ENCODE assay signal across 8 cellular contexts in the genomic region with DNA sequence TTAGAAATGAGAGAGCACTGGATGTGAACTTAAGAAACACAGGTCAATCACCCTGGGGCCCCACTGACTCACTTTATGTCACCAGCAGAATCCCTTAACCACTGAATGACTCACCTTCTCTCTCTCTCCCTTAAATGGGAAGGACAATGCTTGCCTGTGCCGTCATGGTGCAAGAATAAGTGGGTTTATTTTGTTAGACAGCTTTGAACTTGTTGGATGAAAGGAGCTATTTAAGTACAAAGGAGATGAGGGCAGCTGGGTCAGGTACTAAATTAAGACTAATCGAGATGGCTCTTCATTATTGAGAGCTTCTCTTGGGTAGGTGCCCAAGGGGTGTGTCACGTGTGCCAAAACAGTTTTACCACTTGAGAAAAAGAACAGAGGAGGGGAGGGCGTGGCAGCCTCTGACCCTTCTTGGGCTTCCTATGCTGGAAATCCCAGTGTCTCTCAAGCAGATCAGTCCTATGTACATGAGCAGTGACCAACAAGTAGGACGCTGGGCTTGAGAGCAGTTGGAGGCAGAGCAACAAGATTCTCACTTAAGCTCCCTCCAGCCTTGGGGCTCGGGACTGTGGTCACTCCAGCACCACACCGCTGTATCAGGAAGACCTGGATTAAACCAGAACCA. TPM values are rescaled to one million over a fixed set of nuclear protein-coding genes. Genes with fewer than 3 reads are reported as not detected.
A peak's percentile ranks its signal among the peaks of the same experiment; 100 is the strongest.
DNase-seq lines count a peak whose midpoint lies in the region; ATAC-seq and FAIRE-seq lines count a peak whose summit lies in the region.

No MANE protein-coding gene starts in this region.

- no peaks in the 10 kb centered on the region for H3K27me3 ChIP-seq in trophoblast cell (ENCODE audit: insufficient read depth, low read length)
- H3K27me3 ChIP-seq in small intestine (ENCODE audit: control insufficient read depth in 2 of 2, insufficient read depth in 2 of 2, low read length in 2 of 2): peaks cover 0 to 3% of the 10 kb centered on the region in 2 donors

- peak overlapping the region; percentile 6 for H2BK12ac ChIP-seq in trophoblast cell (ENCODE audit: low read length)

- no peak overlapping the region for H2AFZ ChIP-seq in trophoblast cell (ENCODE audit: insufficient read depth, low read length, poor library complexity)

- no peak overlapping the region for H4K12ac ChIP-seq in trophoblast cell (ENCODE audit: low read depth, low read length)

- DNase-seq in GM04503 (ENCODE audit: low read depth) (peak; percentile 89), OCI-M1 (lab: John Stamatoyannopoulos, UW) (peak; percentile 13), amniotic epithelial cell (ENCODE audit: low read depth) (peak; percentile 95), trophoblast cell (peak; percentile 72 to 80), small intestine (no peak), NCI-H345 (lab: John Stamatoyannopoulos, UW) (no peak), globus pallidus (ENCODE audit: low spot score) (no peak)

- H3K4me3 ChIP-seq in trophoblast cell (ENCODE audit: low read depth, low read length): no peak overlapping the region
- no peak overlapping the region for H3K4me3 ChIP-seq in small intestine (ENCODE audit: low read depth in 1 of 2, low read length in 2 of 2)

- no peak overlapping the region for H2AK5ac ChIP-seq in trophoblast cell (ENCODE audit: low read length)

- no peak for FAIRE-seq in small intestine (lab: Jason Lieb, UNC)

- no peak overlapping the region for H2BK120ac ChIP-seq in trophoblast cell (ENCODE audit: insufficient read depth, low read length, poor library complexity)

- H3K79me1 ChIP-seq in trophoblast cell (ENCODE audit: low read length): no peaks in the 10 kb centered on the region

- H3K79me2 ChIP-seq in trophoblast cell (ENCODE audit: control insufficient read depth, insufficient read depth, low read length, poor library complexity): no peaks in the 10 kb centered on the region

- ATAC-seq in GM18909 (IDR thresholded peaks at IDR 0.05; ENCODE audit: poor library complexity, unreplicated experiment): no peak

- H3K9me3 ChIP-seq in trophoblast cell (ENCODE audit: insufficient read depth, low read depth, low read length) (no peaks in the 10 kb centered on the region), small intestine (ENCODE audit: control insufficient read depth, low read depth) (no peaks in the 10 kb centered on the region)

- H3K4ac ChIP-seq in trophoblast cell (ENCODE audit: low read depth, low read length): no peak overlapping the region

- WGBS in trophoblast cell (ENCODE audit: extremely low coverage, insufficient coverage, insufficient read length): no CpG with 5 or more reads among the region's 7 CpGs
- 50 to 64% (median 52%) methylated on average over 7 of the region's 7 CpGs for WGBS in small intestine, 3 donors

- H3K18ac ChIP-seq in trophoblast cell (ENCODE audit: low read length): no peak overlapping the region

- no peak overlapping the region for H2BK5ac ChIP-seq in trophoblast cell (ENCODE audit: low read depth, low read length, poor library complexity)

- no peak overlapping the region for H4K91ac ChIP-seq in trophoblast cell (ENCODE audit: low read depth, low read length)

- H3K9ac ChIP-seq in trophoblast cell (ENCODE audit: low read length): no peak overlapping the region

- no peak overlapping the region for H3K4me2 ChIP-seq in trophoblast cell (ENCODE audit: low read length)

- H4K8ac ChIP-seq in trophoblast cell (ENCODE audit: low read depth, low read length): no peak overlapping the region

- no peak overlapping the region for H3K14ac ChIP-seq in trophoblast cell (ENCODE audit: low read length)

- no peaks in the 10 kb centered on the region for H3K36me3 ChIP-seq in trophoblast cell (ENCODE audit: control insufficient read depth in 1 of 2, insufficient read depth in 2 of 2, low read length in 2 of 2)
- H3K36me3 ChIP-seq in small intestine (ENCODE audit: control insufficient read depth in 2 of 2, insufficient read depth in 2 of 2, low read length in 2 of 2): no peaks in the 10 kb centered on the region

- H3K27ac ChIP-seq in trophoblast cell (ENCODE audit: low read depth, low read length) (no peak overlapping the region), small intestine (ENCODE audit: low read depth in 1 of 2, low read length in 1 of 2) (no peak overlapping the region)

- peaks cover 0 to 6% of the 10 kb centered on the region in 2 experiments for H3K4me1 ChIP-seq in trophoblast cell (ENCODE audit: control insufficient read depth in 1 of 2, insufficient read depth in 2 of 2, low read length in 2 of 2)
- no peaks in the 10 kb centered on the region for H3K4me1 ChIP-seq in small intestine (ENCODE audit: control insufficient read depth in 2 of 2, insufficient read depth in 1 of 2, low read depth in 1 of 2, low read length in 1 of 2)

- no peak overlapping the region for H3K23ac ChIP-seq in trophoblast cell (ENCODE audit: low read length)

RNA-seq across cellular contexts. Expression of a gene that starts 6.7 kb away (rescaled TPM):
- not detected in 2 replicates for polyA plus RNA-seq in trophoblast cell (2013)
- not detected for polyA plus RNA-seq in small intestine

RNA-seq across cellular contexts. Expression of a gene that starts 20.2 kb away (rescaled TPM):
- 0.03 and 0.07 TPM in 2 replicates for polyA plus RNA-seq in trophoblast cell (2013)
- polyA plus RNA-seq in small intestine: not detected

RNA-seq across cellular contexts. Expression of a gene that starts 22.0 kb away (rescaled TPM):
- not detected in 2 replicates for polyA plus RNA-seq in trophoblast cell (2013)
- not detected for polyA plus RNA-seq in small intestine

RNA-seq across cellular contexts. Expression of a gene that starts 34.5 kb away (rescaled TPM):
- 0.03 and 0.04 TPM in 2 replicates for polyA plus RNA-seq in trophoblast cell (2013)
- not detected for polyA plus RNA-seq in small intestine

RNA-seq across cellular contexts. Expression of a gene that starts 36.6 kb away (rescaled TPM):
- polyA plus RNA-seq in trophoblast cell (2013): not detected in 2 replicates
- polyA plus RNA-seq in small intestine: not detected

Comparison
In these comparisons a context has a peak if more than half of its experiments do, and no peak if none do; other contexts are left out.
1. DNase-seq: peak in GM04503 (single experiment), OCI-M1 (single experiment), amniotic epithelial cell (single experiment) and trophoblast cell (2 of 2); none in small intestine (single experiment), NCI-H345 (single experiment) and globus pallidus (single experiment).